In the genomic region with DNA sequence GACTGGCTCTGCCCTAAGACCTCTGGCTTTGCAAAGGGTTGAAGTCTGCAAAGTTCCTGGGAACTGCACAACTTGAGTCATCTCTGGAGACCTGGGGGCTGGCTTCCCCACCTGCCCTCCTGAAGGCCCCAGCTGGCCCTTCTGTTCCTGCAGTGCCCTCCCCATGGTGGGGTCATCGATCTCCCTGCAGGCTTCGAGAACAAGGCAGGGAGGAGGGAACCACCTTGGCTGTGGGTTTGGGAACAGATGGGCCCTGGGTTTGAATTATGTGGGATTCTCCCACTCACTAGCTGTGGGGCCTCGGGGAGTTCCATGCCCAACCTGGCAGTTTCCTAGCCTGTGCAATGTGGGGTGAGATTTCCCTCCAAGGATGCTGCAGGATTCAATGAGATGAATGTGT, we compare ENCODE assay signal across 18 cellular contexts.
DNase-seq lines count a peak whose midpoint lies in the region; TF ChIP-seq lines count a peak whose summit lies in the region.
"Had no signal": no experiment of that assay in that cellular context is flagged by ENCODE, and none has a peak within 500 bp of the region (broad histone marks: within the 10 kb centered on the region; RNA-seq: fewer than 3 reads in every experiment).

No MANE protein-coding gene starts in this region.

- H3K4me3 ChIP-seq in spleen = no peak overlapping the region
- H3K4me3 ChIP-seq: GM23338 had no signal

- no peaks in the 10 kb centered on the region for H3K36me3 ChIP-seq in spleen

- intact Hi-C loops in spleen (cut with DNase I; ENCODE audit: low total_unique reads) = no loop called here

- no peaks in the 10 kb centered on the region for H3K9me3 ChIP-seq in spleen

- DNase-seq in activated CD8-positive, alpha-beta memory T cell treated with anti-CD3 and anti-CD28 coated beads, Interleukin-2, amount 50 U/mL, for 48 hours = peak; percentile 28
- DNase-seq in activated CD8-positive, alpha-beta memory T cell treated with anti-CD3 and anti-CD28 coated beads for 24 hours = no peak
- DNase-seq in islet precursor cell = peak; percentile 40
- peak; percentile 41 for DNase-seq in spleen
- no peak for DNase-seq in amniotic stem cell (lab: John Stamatoyannopoulos, UW)
- DNase-seq in activated effector memory CD4-positive, alpha-beta T cell treated with anti-CD3 and anti-CD28 coated beads, Interleukin-2, amount 50 U/mL, for 16 hours = no peak
- no peak for DNase-seq in stimulated activated CD8-positive, alpha-beta memory T cell treated with anti-CD3 and anti-CD28 coated beads, Interleukin-4, amount 100 ng/mL, for 48 hours
- no peak for DNase-seq in T-helper 1 cell
- DNase-seq: C1 segment of cervical spinal cord; Calu3; CD4-positive, alpha-beta T cell; DMS153; DMS79 treated with DMSO at 0.1 percent for 48 hours; EL; H7 had no signal

- no peak for TF ChIP-seq CTCF in spleen (IDR thresholded peaks at IDR 0.05 in 8 of 11, conservative IDR thresholded peaks at IDR 0.05 in 3 of 11)

- 55 to 88% (median 82%) methylated on average over 3 of the region's 3 CpGs; no CpG with 5 or more reads in 1 of the 5 donors for WGBS in spleen, 5 donors

- TF ChIP-seq POLR2A in spleen (IDR thresholded peaks at IDR 0.05) = no peak

- no peaks in the 10 kb centered on the region for H3K4me1 ChIP-seq in spleen

- peaks cover 0 to 10% (median 0%) of the 10 kb centered on the region in 7 donors for H3K27me3 ChIP-seq in spleen (replicated peaks in 1 of 7)

- H3K27ac ChIP-seq in spleen = no peak overlapping the region
- H3K27ac ChIP-seq: 22Rv1, HL-60 had no signal

Comparison
In these comparisons a context has a peak if more than half of its experiments do, and no peak if none do; other contexts are left out.
1. DNase-seq: peak in activated CD8-positive, alpha-beta memory T cell treated with anti-CD3 and anti-CD28 coated beads, Interleukin-2, amount 50 U/mL, for 48 hours (single experiment), islet precursor cell (single experiment) and spleen (single experiment); none in activated CD8-positive, alpha-beta memory T cell treated with anti-CD3 and anti-CD28 coated beads for 24 hours (single experiment), amniotic stem cell (single experiment), activated effector memory CD4-positive, alpha-beta T cell treated with anti-CD3 and anti-CD28 coated beads, Interleukin-2, amount 50 U/mL, for 16 hours (single experiment), stimulated activated CD8-positive, alpha-beta memory T cell treated with anti-CD3 and anti-CD28 coated beads, Interleukin-4, amount 100 ng/mL, for 48 hours (single experiment) and T-helper 1 cell (0 of 5).